ENCODE assay signal across 30 cellular contexts in the genomic region with DNA sequence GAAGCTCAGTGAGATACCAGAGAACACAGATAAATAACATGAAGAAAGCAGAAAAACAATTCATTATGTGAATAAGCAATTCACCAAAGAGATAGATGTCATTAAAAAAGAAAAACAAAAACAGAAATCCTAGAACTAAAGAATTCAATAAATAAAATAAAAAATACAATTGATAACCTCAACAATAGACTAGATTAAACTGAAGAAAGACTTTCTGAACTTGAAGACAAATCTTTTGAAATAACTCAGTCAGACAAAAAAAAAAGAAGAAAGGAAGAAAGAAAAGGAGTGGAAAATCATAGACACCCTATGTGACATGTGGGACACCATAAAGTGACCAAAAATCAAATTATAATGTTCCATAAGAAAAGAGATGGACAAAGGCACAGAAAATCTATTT.
"Had no signal": no experiment of that assay in that cellular context is flagged by ENCODE, and none has a peak within 500 bp of the region (broad histone marks: within the 10 kb centered on the region; RNA-seq: fewer than 3 reads in every experiment).

No MANE protein-coding gene starts in this region.

- H2AFZ ChIP-seq: neural progenitor cell had no signal

- FAIRE-seq: kidney had no signal

- H3K36me3 ChIP-seq: left lung, neural progenitor cell, neutrophil, ovary, right atrium auricular region, right lobe of liver, stomach, thyroid gland, transverse colon, upper lobe of left lung, vagina had no signal

- H3K4me1 Mint-ChIP-seq: mesothelial cell of epicardium, natural killer cell, nephron progenitor cell, neural progenitor cell had no signal

- H3K9me3 ChIP-seq: testis, thyroid gland had no signal

- H3K4me3 ChIP-seq: left lung, lung, neural progenitor cell, ovary, right atrium auricular region, right lobe of liver, smooth muscle cell, stomach, testis, thyroid gland, transverse colon, upper lobe of left lung, vagina had no signal

- DNase-seq: hippocampal formation; kidney; left colon; left lung; mesendoderm; naive B cell; natural killer cell; nephron progenitor cell; occipital lobe; ovary; right lobe of liver; stimulated activated CD4-positive, alpha-beta T cell treated with anti-CD3 and anti-CD28 coated beads, Interleukin-1b, Interleukin-23, amount 100 ng/mL, for 48 hours; stimulated activated CD4-positive, alpha-beta T cell treated with anti-CD3 and anti-CD28 coated beads, Interleukin-2, amount 100 ng/mL, for 48 hours; stimulated activated CD4-positive, alpha-beta T cell treated with anti-CD3 and anti-CD28 coated beads, Interleukin-4, amount 100 ng/mL, for 4 hours; stimulated activated CD8-positive, alpha-beta memory T cell treated with anti-CD3 and anti-CD28 coated beads, Interleukin-4, amount 100 ng/mL, for 48 hours; stimulated activated naive CD8-positive, alpha-beta T cell treated with anti-CD3 and anti-CD28 coated beads, Interleukin-15, Interleukin-2, amounts not matched to agents 100 U/mL and 50 U/mL, for 24 hours; stomach; testis; thyroid gland; transverse colon; upper lobe of left lung had no signal

- H3K4me1 ChIP-seq: left lung, neural progenitor cell, right atrium auricular region, right lobe of liver, stomach, testis, thyroid gland, transverse colon, upper lobe of left lung, vagina had no signal

- ATAC-seq: left colon; left lung; natural killer cell; right lobe of liver; stimulated activated memory B cell treated with anti-CD40 and anti-IgM and Interleukin-4, amounts not matched to agents 10 μg/mL and 1 μg/mL and 100 μg/mL, for 72 hours; stimulated activated naive CD8-positive, alpha-beta T cell treated with anti-CD3 and anti-CD28 coated beads, Interleukin-15, Interleukin-2, amounts not matched to agents 100 U/mL and 50 U/mL, for 24 hours had no signal

- H3K27me3 Mint-ChIP-seq: naive B cell; progenitor cell of endocrine pancreas; stimulated activated memory B cell treated with anti-CD40 and anti-IgM and Interleukin-4, amounts not matched to agents 10 μg/mL and 1 μg/mL and 100 μg/mL, for 72 hours had no signal

- H3K9ac ChIP-seq: neural progenitor cell had no signal

- H3K27me3 ChIP-seq: left lung, neural progenitor cell, neutrophil, ovary, right atrium auricular region, right lobe of liver, stomach, testis, thyroid gland, transverse colon, upper lobe of left lung, vagina had no signal

- H3K27ac ChIP-seq: left lung, neural progenitor cell, neutrophil, ovary, right atrium auricular region, right lobe of liver, stomach, testis, thyroid gland, transverse colon, upper lobe of left lung, vagina had no signal

- H3K4me3 Mint-ChIP-seq: mesothelial cell of epicardium; natural killer cell; nephron progenitor cell; neural progenitor cell; stimulated activated memory B cell treated with anti-CD40 and anti-IgM and Interleukin-4, amounts not matched to agents 10 μg/mL and 1 μg/mL and 100 μg/mL, for 72 hours had no signal

- H3K27ac Mint-ChIP-seq: mesothelial cell of epicardium; natural killer cell; nephron progenitor cell; neural progenitor cell; progenitor cell of endocrine pancreas; stimulated activated memory B cell treated with anti-CD40 and anti-IgM and Interleukin-4, amounts not matched to agents 10 μg/mL and 1 μg/mL and 100 μg/mL, for 72 hours had no signal

- H3K4me2 ChIP-seq: neural progenitor cell, smooth muscle cell had no signal
